In the genomic region with DNA sequence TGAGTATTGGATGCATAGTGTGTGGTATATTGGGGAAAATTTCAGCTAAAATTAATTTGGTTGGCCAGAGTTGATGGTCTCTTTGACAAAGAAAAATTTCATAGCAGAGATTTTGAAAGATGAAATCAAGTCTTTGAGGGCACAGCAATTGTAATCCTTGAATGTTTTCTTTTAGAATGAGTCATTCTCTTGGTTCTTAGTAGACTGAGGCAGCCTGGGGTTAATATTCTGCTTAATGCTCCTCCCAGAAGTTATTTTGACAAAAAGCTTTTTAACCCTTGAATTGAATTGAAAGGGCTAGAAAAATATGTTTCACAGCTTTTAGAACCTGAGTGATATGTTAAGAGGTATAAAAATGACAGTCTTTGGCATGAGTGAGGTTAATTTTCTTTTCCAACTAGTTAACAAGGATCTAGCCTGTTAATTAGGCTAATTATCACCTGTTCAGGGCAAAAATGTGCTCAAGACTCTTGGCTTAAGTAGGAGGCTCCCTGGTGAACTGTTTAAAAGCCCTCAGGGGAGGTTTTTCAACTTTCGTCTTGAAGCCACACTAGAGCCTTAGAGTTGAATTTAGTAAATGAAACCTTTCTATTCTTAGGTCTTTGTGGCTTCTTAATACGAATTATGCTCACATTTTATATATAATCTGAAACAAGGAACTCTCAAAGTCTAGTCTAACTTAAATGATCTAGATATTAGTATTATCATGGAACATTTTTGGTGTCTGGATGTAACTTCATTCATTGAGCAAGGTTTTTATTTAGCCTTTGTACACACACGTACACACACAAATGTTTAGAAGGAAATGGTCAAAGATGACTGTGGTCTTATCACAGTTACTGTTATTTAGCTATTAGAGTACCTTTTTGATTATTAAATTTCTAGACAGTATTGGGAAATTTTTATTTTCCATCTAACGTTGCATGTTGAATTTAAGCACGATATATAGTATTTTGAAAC, we compare ENCODE assay signal across 1 cellular context.
TF ChIP-seq lines count a peak whose summit lies in the region.

No MANE protein-coding gene starts in this region.

TF ChIP-seq in GM12878, 131 proteins besides CTCF, POLR2A, EP300 and RAD21 (continued from another document and continues in another):
- TF ChIP-seq, protein P1, sequence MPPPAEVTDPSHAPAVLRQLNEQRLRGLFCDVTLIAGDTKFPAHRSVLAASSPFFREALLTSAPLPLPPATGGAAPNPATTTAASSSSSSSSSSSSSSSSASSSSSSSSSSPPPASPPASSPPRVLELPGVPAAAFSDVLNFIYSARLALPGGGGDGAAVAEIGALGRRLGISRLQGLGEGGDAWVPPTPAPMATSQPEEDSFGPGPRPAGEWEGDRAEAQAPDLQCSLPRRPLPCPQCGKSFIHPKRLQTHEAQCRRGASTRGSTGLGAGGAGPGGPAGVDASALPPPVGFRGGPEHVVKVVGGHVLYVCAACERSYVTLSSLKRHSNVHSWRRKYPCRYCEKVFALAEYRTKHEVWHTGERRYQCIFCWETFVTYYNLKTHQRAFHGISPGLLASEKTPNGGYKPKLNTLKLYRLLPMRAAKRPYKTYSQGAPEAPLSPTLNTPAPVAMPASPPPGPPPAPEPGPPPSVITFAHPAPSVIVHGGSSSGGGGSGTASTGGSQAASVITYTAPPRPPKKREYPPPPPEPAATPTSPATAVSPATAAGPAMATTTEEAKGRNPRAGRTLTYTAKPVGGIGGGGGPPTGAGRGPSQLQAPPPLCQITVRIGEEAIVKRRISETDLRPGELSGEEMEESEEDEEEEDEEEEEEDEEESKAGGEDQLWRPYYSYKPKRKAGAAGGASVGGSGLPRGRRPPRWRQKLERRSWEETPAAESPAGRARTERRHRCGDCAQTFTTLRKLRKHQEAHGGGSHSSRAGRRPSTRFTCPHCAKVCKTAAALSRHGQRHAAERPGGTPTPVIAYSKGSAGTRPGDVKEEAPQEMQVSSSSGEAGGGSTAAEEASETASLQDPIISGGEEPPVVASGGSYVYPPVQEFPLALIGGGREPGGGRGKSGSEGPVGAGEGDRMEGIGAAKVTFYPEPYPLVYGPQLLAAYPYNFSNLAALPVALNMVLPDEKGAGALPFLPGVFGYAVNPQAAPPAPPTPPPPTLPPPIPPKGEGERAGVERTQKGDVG (CRISPR knock-in tag; IDR thresholded peaks at IDR 0.05) = no peak
- no peak for TF ChIP-seq FOS (IDR thresholded peaks at IDR 0.05; ENCODE audit: borderline replicate concordance, extremely low read depth, insufficient read length)
- TF ChIP-seq SMAD1 (IDR thresholded peaks at IDR 0.05; ENCODE audit: low read depth, partially characterized antibody) = no peak
- TF ChIP-seq RAD51 (IDR thresholded peaks at IDR 0.05) = no peak
- peak; percentile 28; the same call in 1 of the 2 replicates for TF ChIP-seq PML (IDR thresholded peaks at IDR 0.05; ENCODE audit: low read length)
- TF ChIP-seq CHD4 (IDR thresholded peaks at IDR 0.05) = no peak
- no peak for TF ChIP-seq STAT3 (IDR thresholded peaks at IDR 0.05; ENCODE audit: low read depth, low read length)
- peak; percentile 31; the same call in 1 of the 2 replicates for TF ChIP-seq NBN (IDR thresholded peaks at IDR 0.05)
- no peak for TF ChIP-seq IRF3 (IDR thresholded peaks at IDR 0.05)
- no peak for TF ChIP-seq YBX1 (IDR thresholded peaks at IDR 0.05)
- TF ChIP-seq, protein P2, sequence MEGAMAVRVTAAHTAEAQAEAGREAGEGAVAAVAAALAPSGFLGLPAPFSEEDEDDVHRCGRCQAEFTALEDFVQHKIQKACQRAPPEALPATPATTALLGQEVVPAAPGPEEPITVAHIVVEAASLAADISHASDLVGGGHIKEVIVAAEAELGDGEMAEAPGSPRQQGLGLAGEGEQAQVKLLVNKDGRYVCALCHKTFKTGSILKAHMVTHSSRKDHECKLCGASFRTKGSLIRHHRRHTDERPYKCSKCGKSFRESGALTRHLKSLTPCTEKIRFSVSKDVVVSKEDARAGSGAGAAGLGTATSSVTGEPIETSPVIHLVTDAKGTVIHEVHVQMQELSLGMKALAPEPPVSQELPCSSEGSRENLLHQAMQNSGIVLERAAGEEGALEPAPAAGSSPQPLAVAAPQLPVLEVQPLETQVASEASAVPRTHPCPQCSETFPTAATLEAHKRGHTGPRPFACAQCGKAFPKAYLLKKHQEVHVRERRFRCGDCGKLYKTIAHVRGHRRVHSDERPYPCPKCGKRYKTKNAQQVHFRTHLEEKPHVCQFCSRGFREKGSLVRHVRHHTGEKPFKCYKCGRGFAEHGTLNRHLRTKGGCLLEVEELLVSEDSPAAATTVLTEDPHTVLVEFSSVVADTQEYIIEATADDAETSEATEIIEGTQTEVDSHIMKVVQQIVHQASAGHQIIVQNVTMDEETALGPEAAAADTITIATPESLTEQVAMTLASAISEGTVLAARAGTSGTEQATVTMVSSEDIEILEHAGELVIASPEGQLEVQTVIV (IDR thresholded peaks at IDR 0.05; ENCODE audit: borderline replicate concordance, partially characterized antibody) = no peak
- no peak for TF ChIP-seq TCF7 (IDR thresholded peaks at IDR 0.05; ENCODE audit: borderline replicate concordance)
- TF ChIP-seq STAT1 (conservative IDR thresholded peaks at IDR 0.05) = no peak
- TF ChIP-seq, protein P3, sequence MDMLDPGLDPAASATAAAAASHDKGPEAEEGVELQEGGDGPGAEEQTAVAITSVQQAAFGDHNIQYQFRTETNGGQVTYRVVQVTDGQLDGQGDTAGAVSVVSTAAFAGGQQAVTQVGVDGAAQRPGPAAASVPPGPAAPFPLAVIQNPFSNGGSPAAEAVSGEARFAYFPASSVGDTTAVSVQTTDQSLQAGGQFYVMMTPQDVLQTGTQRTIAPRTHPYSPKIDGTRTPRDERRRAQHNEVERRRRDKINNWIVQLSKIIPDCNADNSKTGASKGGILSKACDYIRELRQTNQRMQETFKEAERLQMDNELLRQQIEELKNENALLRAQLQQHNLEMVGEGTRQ (IDR thresholded peaks at IDR 0.05; ENCODE audit: borderline replicate concordance, low read depth, low read length) = no peak
- TF ChIP-seq, protein P4, sequence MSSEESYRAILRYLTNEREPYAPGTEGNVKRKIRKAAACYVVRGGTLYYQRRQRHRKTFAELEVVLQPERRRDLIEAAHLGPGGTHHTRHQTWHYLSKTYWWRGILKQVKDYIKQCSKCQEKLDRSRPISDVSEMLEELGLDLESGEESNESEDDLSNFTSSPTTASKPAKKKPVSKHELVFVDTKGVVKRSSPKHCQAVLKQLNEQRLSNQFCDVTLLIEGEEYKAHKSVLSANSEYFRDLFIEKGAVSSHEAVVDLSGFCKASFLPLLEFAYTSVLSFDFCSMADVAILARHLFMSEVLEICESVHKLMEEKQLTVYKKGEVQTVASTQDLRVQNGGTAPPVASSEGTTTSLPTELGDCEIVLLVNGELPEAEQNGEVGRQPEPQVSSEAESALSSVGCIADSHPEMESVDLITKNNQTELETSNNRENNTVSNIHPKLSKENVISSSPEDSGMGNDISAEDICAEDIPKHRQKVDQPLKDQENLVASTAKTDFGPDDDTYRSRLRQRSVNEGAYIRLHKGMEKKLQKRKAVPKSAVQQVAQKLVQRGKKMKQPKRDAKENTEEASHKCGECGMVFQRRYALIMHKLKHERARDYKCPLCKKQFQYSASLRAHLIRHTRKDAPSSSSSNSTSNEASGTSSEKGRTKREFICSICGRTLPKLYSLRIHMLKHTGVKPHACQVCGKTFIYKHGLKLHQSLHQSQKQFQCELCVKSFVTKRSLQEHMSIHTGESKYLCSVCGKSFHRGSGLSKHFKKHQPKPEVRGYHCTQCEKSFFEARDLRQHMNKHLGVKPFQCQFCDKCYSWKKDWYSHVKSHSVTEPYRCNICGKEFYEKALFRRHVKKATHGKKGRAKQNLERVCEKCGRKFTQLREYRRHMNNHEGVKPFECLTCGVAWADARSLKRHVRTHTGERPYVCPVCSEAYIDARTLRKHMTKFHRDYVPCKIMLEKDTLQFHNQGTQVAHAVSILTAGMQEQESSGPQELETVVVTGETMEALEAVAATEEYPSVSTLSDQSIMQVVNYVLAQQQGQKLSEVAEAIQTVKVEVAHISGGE (CRISPR knock-in tag; IDR thresholded peaks at IDR 0.05) = no peak
- no peak for TF ChIP-seq IRF4 (IDR thresholded peaks at IDR 0.05; ENCODE audit: low read depth, low read length)
- TF ChIP-seq TAF1 (IDR thresholded peaks at IDR 0.05; ENCODE audit: borderline replicate concordance, low read depth, low read length) = no peak
- TF ChIP-seq SMARCA5 (IDR thresholded peaks at IDR 0.05) = no peak
- TF ChIP-seq ATF7 (IDR thresholded peaks at IDR 0.05; ENCODE audit: low read depth) = no peak
- no peak for TF ChIP-seq EGR1 (IDR thresholded peaks at IDR 0.05; ENCODE audit: borderline replicate concordance in 1 of 2, low read depth in 2 of 2, low read length in 2 of 2)
- no peak for TF ChIP-seq TARDBP (IDR thresholded peaks at IDR 0.05; ENCODE audit: borderline replicate concordance)
- TF ChIP-seq SREBF2 (IDR thresholded peaks at IDR 0.05; ENCODE audit: low read length) = no peak
- TF ChIP-seq, protein P5, sequence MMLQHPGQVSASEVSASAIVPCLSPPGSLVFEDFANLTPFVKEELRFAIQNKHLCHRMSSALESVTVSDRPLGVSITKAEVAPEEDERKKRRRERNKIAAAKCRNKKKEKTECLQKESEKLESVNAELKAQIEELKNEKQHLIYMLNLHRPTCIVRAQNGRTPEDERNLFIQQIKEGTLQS (IDR thresholded peaks at IDR 0.05; ENCODE audit: borderline replicate concordance, extremely low read depth, low read depth, low read length) = no peak
- no peak for TF ChIP-seq NR2F1 (conservative IDR thresholded peaks at IDR 0.05)
- no peak for TF ChIP-seq NKRF (conservative IDR thresholded peaks at IDR 0.05)
- TF ChIP-seq NFXL1 (IDR thresholded peaks at IDR 0.05; ENCODE audit: borderline replicate concordance) = no peak
- no peak for TF ChIP-seq EED (IDR thresholded peaks at IDR 0.05; ENCODE audit: low read depth)
- no peak for TF ChIP-seq PAX5 (IDR thresholded peaks at IDR 0.05; ENCODE audit: borderline replicate concordance, low read depth, low read length)
- TF ChIP-seq BRCA1 (IDR thresholded peaks at IDR 0.05; ENCODE audit: low read depth, low read length) = no peak
- TF ChIP-seq, protein P6, sequence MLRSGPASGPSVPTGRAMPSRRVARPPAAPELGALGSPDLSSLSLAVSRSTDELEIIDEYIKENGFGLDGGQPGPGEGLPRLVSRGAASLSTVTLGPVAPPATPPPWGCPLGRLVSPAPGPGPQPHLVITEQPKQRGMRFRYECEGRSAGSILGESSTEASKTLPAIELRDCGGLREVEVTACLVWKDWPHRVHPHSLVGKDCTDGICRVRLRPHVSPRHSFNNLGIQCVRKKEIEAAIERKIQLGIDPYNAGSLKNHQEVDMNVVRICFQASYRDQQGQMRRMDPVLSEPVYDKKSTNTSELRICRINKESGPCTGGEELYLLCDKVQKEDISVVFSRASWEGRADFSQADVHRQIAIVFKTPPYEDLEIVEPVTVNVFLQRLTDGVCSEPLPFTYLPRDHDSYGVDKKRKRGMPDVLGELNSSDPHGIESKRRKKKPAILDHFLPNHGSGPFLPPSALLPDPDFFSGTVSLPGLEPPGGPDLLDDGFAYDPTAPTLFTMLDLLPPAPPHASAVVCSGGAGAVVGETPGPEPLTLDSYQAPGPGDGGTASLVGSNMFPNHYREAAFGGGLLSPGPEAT (IDR thresholded peaks at IDR 0.05; ENCODE audit: low read depth) = peak; percentile 64; the same call in 1 of the 2 replicates
- TF ChIP-seq BMI1 (IDR thresholded peaks at IDR 0.05; ENCODE audit: borderline replicate concordance) = no peak
- TF ChIP-seq ZBED1 (IDR thresholded peaks at IDR 0.05; ENCODE audit: borderline replicate concordance) = no peak
- 0 out of 2 replicates have a peak, but pooled peaks have one; percentile 30 for TF ChIP-seq CREM (IDR thresholded peaks at IDR 0.05; ENCODE audit: low read depth)
- TF ChIP-seq BCL3 (IDR thresholded peaks at IDR 0.05; ENCODE audit: borderline replicate concordance, insufficient read depth, low read depth, low read length, poor library complexity, severe bottlenecking) = no peak
- no peak for TF ChIP-seq POLR2AphosphoS2 (IDR thresholded peaks at IDR 0.05; ENCODE audit: low read depth, low read length)
- peak; percentile 91 for TF ChIP-seq MEF2A (IDR thresholded peaks at IDR 0.05; ENCODE audit: insufficient read depth, low read depth, low read length)
- no peak for TF ChIP-seq EZH2 (IDR thresholded peaks at IDR 0.05; ENCODE audit: borderline replicate concordance, control insufficient read depth, low read depth, low read length)
- no peak for TF ChIP-seq NR2C2 (IDR thresholded peaks at IDR 0.05; ENCODE audit: borderline replicate concordance, control insufficient read depth, insufficient read length, low read depth)
